In the genomic region with DNA sequence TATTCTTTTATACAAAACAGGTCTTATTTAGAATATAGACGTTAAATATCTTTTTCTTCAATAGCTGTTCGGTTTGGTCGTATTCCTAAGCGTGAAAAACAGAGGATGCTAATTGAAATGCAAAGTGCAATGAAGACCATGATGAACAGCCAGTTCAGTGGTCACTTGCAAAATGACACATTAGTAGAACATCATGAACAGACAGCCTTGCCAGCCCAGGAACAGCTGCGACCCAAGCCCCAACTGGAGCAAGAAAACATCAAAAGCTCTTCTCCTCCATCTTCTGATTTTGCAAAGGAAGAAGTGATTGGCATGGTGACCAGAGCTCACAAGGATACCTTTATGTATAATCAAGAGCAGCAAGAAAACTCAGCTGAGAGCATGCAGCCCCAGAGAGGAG, we compare ENCODE assay signal across 23 cellular contexts.
"Had no signal": no experiment of that assay in that cellular context is flagged by ENCODE, and none has a peak within 500 bp of the region (broad histone marks: within the 10 kb centered on the region; RNA-seq: fewer than 3 reads in every experiment).

No MANE protein-coding gene starts in this region.

- DNase-seq: activated CD4-positive, alpha-beta T cell treated with anti-CD3 and anti-CD28 coated beads for 36 hours; activated CD4-positive, CD25-positive, alpha-beta regulatory T cell; activated CD8-positive, alpha-beta memory T cell treated with anti-CD3 and anti-CD28 coated beads, Interleukin-2, amount 50 U/mL, for 4 hours; activated CD8-positive, alpha-beta T cell treated with anti-CD3 and anti-CD28 coated beads for 36 hours; activated naive CD4-positive, alpha-beta T cell treated with anti-CD3 and anti-CD28 coated beads, Interleukin-2, amount 50 U/mL, for 16 hours; activated naive CD8-positive, alpha-beta T cell treated with anti-CD3 and anti-CD28 coated beads, Interleukin-2, amount 50 U/mL, for 24 hours; amniotic stem cell; body of pancreas; KG1; NCI-H1092; NCI-H1417; NCI-H1930; NCI-H2107; NCI-H2171 treated with DMSO at 0.1 percent for 48 hours; NCI-H226; NCI-H526; NCI-H774; RPMI8226; T-cell had no signal

- ATAC-seq: activated CD4-positive, alpha-beta T cell treated with anti-CD3 and anti-CD28 coated beads for 36 hours; activated CD8-positive, alpha-beta T cell treated with anti-CD3 and anti-CD28 coated beads for 36 hours; activated naive CD8-positive, alpha-beta T cell treated with anti-CD3 and anti-CD28 coated beads, Interleukin-2, amount 50 U/mL, for 24 hours; body of pancreas; Panc1; Right ventricle myocardium inferior; T-cell had no signal

- H3K27ac ChIP-seq: ascending aorta, body of pancreas, SK-N-MC had no signal

- H3K4me1 ChIP-seq: body of pancreas had no signal

- H3K27me3 ChIP-seq: ascending aorta, body of pancreas had no signal

- H3K9me3 ChIP-seq: ascending aorta, body of pancreas had no signal

- H3K4me3 ChIP-seq: ascending aorta, body of pancreas, SK-N-MC had no signal
